In the genomic region with DNA sequence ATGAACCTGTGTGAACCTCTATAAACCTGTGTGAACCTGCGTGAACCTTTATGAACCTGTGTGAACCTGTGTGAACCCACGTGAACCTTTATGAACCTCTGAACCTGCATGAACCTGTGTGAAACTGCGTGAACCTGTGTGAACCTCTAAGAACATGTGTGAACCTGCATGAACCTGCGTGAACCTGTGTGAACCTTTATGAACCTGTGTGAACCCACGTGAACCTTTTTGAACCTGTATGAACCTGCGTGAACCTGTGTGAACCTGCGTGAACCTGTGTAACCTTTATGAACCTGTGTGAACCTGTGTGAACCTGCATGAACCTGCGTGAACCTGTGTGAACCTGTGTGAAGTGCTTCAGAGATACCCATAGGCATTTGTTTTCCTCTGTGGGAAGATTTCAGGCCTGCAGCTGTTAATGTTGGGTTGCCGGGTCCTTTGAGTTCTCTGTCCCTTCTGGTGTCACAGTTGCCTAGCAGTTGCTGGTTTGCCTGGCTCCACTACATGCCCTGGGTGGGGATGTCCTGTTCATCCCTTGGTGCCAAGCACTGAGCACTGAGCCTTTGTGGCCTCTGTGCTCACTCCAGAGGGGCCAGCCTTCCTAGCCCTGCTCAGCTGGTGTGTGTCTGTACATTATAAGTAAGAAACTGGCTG, we compare ENCODE assay signal across 20 cellular contexts.
"Had no signal": no experiment of that assay in that cellular context is flagged by ENCODE, and none has a peak within 500 bp of the region (broad histone marks: within the 10 kb centered on the region; RNA-seq: fewer than 3 reads in every experiment).

No MANE protein-coding gene starts in this region.

- H3K4me3 ChIP-seq: esophagus squamous epithelium, gastroesophageal sphincter, left ventricle myocardium inferior, lung, spleen, stomach had no signal

- H3K27me3 Mint-ChIP-seq: type B pancreatic cell had no signal

- H3K4me1 ChIP-seq: esophagus squamous epithelium, gastroesophageal sphincter, left ventricle myocardium inferior, spleen, stomach had no signal

- H3K4me1 Mint-ChIP-seq: naive thymus-derived CD4-positive, alpha-beta T cell had no signal

- FAIRE-seq: kidney, urothelium cell line had no signal

- H3K4me3 Mint-ChIP-seq: naive thymus-derived CD4-positive, alpha-beta T cell; type B pancreatic cell had no signal

- H3K36me3 Mint-ChIP-seq: naive thymus-derived CD4-positive, alpha-beta T cell had no signal

- H3K27ac Mint-ChIP-seq: naive thymus-derived CD4-positive, alpha-beta T cell; type B pancreatic cell had no signal

- H3K27ac ChIP-seq: esophagus squamous epithelium, gastroesophageal sphincter, left ventricle myocardium inferior, spleen, stomach had no signal

- DNase-seq: effector memory CD4-positive, alpha-beta T cell; esophagus squamous epithelium; foreskin fibroblast; glutamatergic neuron; kidney; left cardiac atrium; left ventricle myocardium inferior; mesendoderm; naive thymus-derived CD4-positive, alpha-beta T cell; posterior cingulate gyrus; spleen; stimulated activated CD4-positive, alpha-beta T cell treated with anti-CD3 and anti-CD28 coated beads, Interleukin-15, amount 100 ng/mL, for 24 hours; stimulated activated CD4-positive, alpha-beta T cell treated with anti-CD3 and anti-CD28 coated beads, Interleukin-1b, Interleukin-23, amount 100 ng/mL, for 48 hours; stimulated activated CD4-positive, alpha-beta T cell treated with anti-CD3 and anti-CD28 coated beads, Interleukin-4, amount 100 ng/mL, for 4 hours; stimulated activated naive CD4-positive, alpha-beta T cell; stomach had no signal

- H3K9me3 ChIP-seq: esophagus squamous epithelium, gastroesophageal sphincter, left ventricle myocardium inferior, spleen, stomach had no signal

- H3K27me3 ChIP-seq: esophagus squamous epithelium, gastroesophageal sphincter, spleen, stomach had no signal

- H3K9me3 Mint-ChIP-seq: type B pancreatic cell had no signal
